16 cellular contexts compared by ENCODE assay signal in genomic region chr2:102634831-102635241, GRCh38. TPM values are rescaled to one million over a fixed set of nuclear protein-coding genes. Genes with fewer than 3 reads are reported as not detected.
"Had no signal": no experiment of that assay in that cellular context is flagged by ENCODE, and none has a peak within 500 bp of the region (broad histone marks: within the 10 kb centered on the region; RNA-seq: fewer than 3 reads in every experiment).

No MANE protein-coding gene starts in this region.

- H3K4me1 ChIP-seq: upper lobe of left lung, uterus had no signal

- H3K27me3 ChIP-seq: ovary, upper lobe of left lung, uterus had no signal

- H3K4me3 ChIP-seq: esophagus squamous epithelium, ovary, upper lobe of left lung, uterus had no signal

- H3K36me3 ChIP-seq: esophagus squamous epithelium, ovary, upper lobe of left lung, uterus had no signal

- DNase-seq: effector memory CD8-positive, alpha-beta T cell; esophagus squamous epithelium; foreskin fibroblast; left colon; left ventricle myocardium superior; natural killer cell; ovary; right cardiac atrium; small intestine; stimulated activated CD4-positive, alpha-beta T cell treated with anti-CD3 and anti-CD28 coated beads, Interleukin-12 subunit alpha, Interleukin-12 subunit beta, amount 100 ng/mL, for 4 hours; stimulated activated naive CD4-positive, alpha-beta T cell treated with Interleukin-2 at 50 U/mL for 16 hours; upper lobe of left lung; uterus had no signal

- H3K27ac ChIP-seq: epithelial cell of prostate, esophagus squamous epithelium, ovary, upper lobe of left lung, uterus had no signal

- H3K9me3 ChIP-seq: esophagus squamous epithelium, ovary, upper lobe of left lung, uterus had no signal

RNA-seq across cellular contexts. Expression of gene SLC9A2, which starts 15.5 kb away (rescaled TPM):
- total RNA-seq: mononuclear cell, natural killer cell, posterior vena cava had no signal
